Comparison of ENCODE assay signal across 8 cellular contexts in genomic region chr2:61905372-61906186, GRCh38. TPM values are rescaled to one million over a fixed set of nuclear protein-coding genes. Genes with fewer than 3 reads are reported as not detected.
DNase-seq lines count a peak whose midpoint lies in the region; ATAC-seq lines count a peak whose summit lies in the region.

TSS of gene COMMD1 (plus strand) at chr2:61905674. CDS start at chr2:61905679, 5 bp downstream.

- DNase-seq in AG08396 (ENCODE audit: low spot score): peak; percentile 75
- DNase-seq in NCI-H460 (ENCODE audit: extremely low read depth, low read depth): peak; percentile 64
- DNase-seq in activated CD4-positive, alpha-beta T cell treated with anti-CD3 and anti-CD28 coated beads for 48 hours: peak; percentile 90
- DNase-seq in left kidney (ENCODE audit: low read depth, low spot score): peak; percentile 91
- peak; percentile 85 to 88 for DNase-seq in stimulated activated CD4-positive, alpha-beta T cell treated with anti-CD3 and anti-CD28 coated beads, Interleukin-2, amount 100 ng/mL, for 24 hours

- peak within 1 kb of the TSS; percentile 43 for H3K27ac ChIP-seq in cingulate gyrus (ENCODE audit: low read depth, low read length)

- ATAC-seq in GM18907 (IDR thresholded peaks at IDR 0.05; ENCODE audit: unreplicated experiment) (peak; percentile 98), HG03135 (IDR thresholded peaks at IDR 0.05; ENCODE audit: unreplicated experiment) (peak; percentile 95)

RNA-seq across cellular contexts. Expression of gene COMMD1, which starts in this region (rescaled TPM):
- total RNA-seq in NCI-H460 (2014; rRNA removed; shearing (Covaris generic)): 26.9 and 29.1 TPM in 2 replicates
- polyA plus RNA-seq in NCI-H460 (2014; cell fraction: nucleus; rRNA removed): 35.4 and 46.4 TPM in 2 replicates

Comparison
In these comparisons a context has a peak if more than half of its experiments do, and no peak if none do; other contexts are left out.
1. Peak in every context shown above with its lines: DNase-seq, ATAC-seq and H3K27ac ChIP-seq.